20 cellular contexts compared by ENCODE assay signal in the genomic region with DNA sequence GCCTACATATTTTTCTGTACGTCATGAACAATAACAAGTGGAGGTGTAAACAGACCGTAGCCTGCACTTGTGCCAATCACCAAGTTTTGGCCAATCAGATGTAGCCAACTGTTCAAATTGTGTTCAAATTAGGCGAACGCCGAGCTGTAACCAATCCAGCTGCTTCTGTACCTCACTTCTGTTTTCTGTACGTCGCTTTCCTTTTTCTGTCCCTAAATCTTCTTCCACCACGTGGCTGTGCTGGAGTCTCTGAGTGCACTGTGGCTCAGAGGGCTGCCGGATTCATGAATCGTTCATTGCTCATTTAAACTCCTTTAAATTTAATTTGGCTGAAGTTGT. TPM values are rescaled to one million over a fixed set of nuclear protein-coding genes. Genes with fewer than 3 reads are reported as not detected.
DNase-seq lines count a peak whose midpoint lies in the region; ATAC-seq and TF ChIP-seq lines count a peak whose summit lies in the region.
"Had no signal": no experiment of that assay in that cellular context is flagged by ENCODE, and none has a peak within 500 bp of the region (broad histone marks: within the 10 kb centered on the region; RNA-seq: fewer than 3 reads in every experiment).

No MANE protein-coding gene starts in this region.

- peak overlapping the region; percentile 67 for H3K4me3 ChIP-seq in CD4-positive, CD25-positive, alpha-beta regulatory T cell (ENCODE audit: low read depth, low read length)
- H3K4me3 ChIP-seq in iPS-15b (ENCODE audit: low read depth, low read length): peak overlapping the region; percentile 46
- H3K4me3 ChIP-seq: heart left ventricle, pancreas, PC-9, SJSA1 had no signal

- no peaks in the 10 kb centered on the region for H3K27me3 Mint-ChIP-seq in CD14-positive monocyte (ENCODE audit: low read depth in 3 of 3)
- H3K27me3 Mint-ChIP-seq in CD4-positive, CD25-positive, alpha-beta regulatory T cell: no peaks in the 10 kb centered on the region
- H3K27me3 Mint-ChIP-seq in T-helper 2 cell treated with Interferon-gamma antibody and Interleukin-4, amounts not matched to agents 5 μg/mL and 100 μg/mL, for 36 hours (ENCODE audit: low read depth): no peaks in the 10 kb centered on the region

- no peak overlapping the region for H3K4me3 Mint-ChIP-seq in CD14-positive monocyte
- H3K4me3 Mint-ChIP-seq in CD4-positive, CD25-positive, alpha-beta regulatory T cell: peak overlapping the region; percentile 82 to 96 (median 92)
- H3K4me3 Mint-ChIP-seq in T-helper 2 cell treated with Interferon-gamma antibody and Interleukin-4, amounts not matched to agents 5 μg/mL and 100 μg/mL, for 36 hours: no peak overlapping the region

- no peaks in the 10 kb centered on the region for H3K27me3 ChIP-seq in CD4-positive, CD25-positive, alpha-beta regulatory T cell (ENCODE audit: control insufficient read depth, insufficient read depth, low read length)
- no peaks in the 10 kb centered on the region for H3K27me3 ChIP-seq in iPS-15b (ENCODE audit: control insufficient read depth, insufficient read depth, low read length)
- H3K27me3 ChIP-seq: BE2C, pancreas, SJSA1 had no signal

- H3K4me1 Mint-ChIP-seq in CD14-positive monocyte: peaks cover 20% of the 10 kb centered on the region
- peaks cover 21 to 87% (median 73%) of the 10 kb centered on the region in 4 donors for H3K4me1 Mint-ChIP-seq in CD4-positive, CD25-positive, alpha-beta regulatory T cell
- peaks cover 32% of the 10 kb centered on the region for H3K4me1 Mint-ChIP-seq in T-helper 2 cell treated with Interferon-gamma antibody and Interleukin-4, amounts not matched to agents 5 μg/mL and 100 μg/mL, for 36 hours (ENCODE audit: low read depth)

- H3K4me1 ChIP-seq in CD4-positive, CD25-positive, alpha-beta regulatory T cell (ENCODE audit: control insufficient read depth, insufficient read depth, low read length, poor library complexity, severe bottlenecking): peaks cover 60% of the 10 kb centered on the region
- peaks cover 9% of the 10 kb centered on the region for H3K4me1 ChIP-seq in iPS-15b (ENCODE audit: control insufficient read depth, insufficient read depth, low read length)
- H3K4me1 ChIP-seq: BE2C, pancreas, SJSA1 had no signal

- intact Hi-C loops in CD14-positive monocyte (cut with micrococcal nuclease): no loop called here

- H3K36me3 Mint-ChIP-seq in CD14-positive monocyte: peaks cover 67 to 88% of the 10 kb centered on the region in 2 donors
- peaks cover 66% of the 10 kb centered on the region for H3K36me3 Mint-ChIP-seq in CD4-positive, CD25-positive, alpha-beta regulatory T cell
- H3K36me3 Mint-ChIP-seq in T-helper 2 cell treated with Interferon-gamma antibody and Interleukin-4, amounts not matched to agents 5 μg/mL and 100 μg/mL, for 36 hours (ENCODE audit: low read depth): peaks cover 65% of the 10 kb centered on the region

- no peak for TF ChIP-seq CTCF in CD14-positive monocyte (IDR thresholded peaks at IDR 0.05)

- peaks cover 37% of the 10 kb centered on the region for H3K36me3 ChIP-seq in CD4-positive, CD25-positive, alpha-beta regulatory T cell (ENCODE audit: control insufficient read depth, insufficient read depth, low read length)
- peaks cover 5% of the 10 kb centered on the region for H3K36me3 ChIP-seq in iPS-15b (ENCODE audit: control insufficient read depth, insufficient read depth, low read length)
- H3K36me3 ChIP-seq: pancreas, SJSA1 had no signal

- peak overlapping the region; percentile 83 for H3K27ac ChIP-seq in CD4-positive, CD25-positive, alpha-beta regulatory T cell (ENCODE audit: insufficient read depth, low read length, poor library complexity, severe bottlenecking)
- H3K27ac ChIP-seq: heart left ventricle, pancreas, PC-9, SJSA1 had no signal

- DNase-seq in CD14-positive monocyte (ENCODE audit: low spot score) (no peak), cerebellar cortex (ENCODE audit: low spot score) (no peak), iPS-NIHi7 (ENCODE audit: extremely low spot score) (no peak)
- DNase-seq in CD4-positive, CD25-positive, alpha-beta regulatory T cell: peak; percentile 69 to 89 (median 87)
- no peak for DNase-seq in T-helper 2 cell treated with Interferon-gamma antibody and Interleukin-4, amounts not matched to agents 5 μg/mL and 100 μg/mL, for 36 hours (ENCODE audit: low spot score)
- DNase-seq: activated T-cell treated with anti-CD3 and anti-CD28 coated beads for 4 hours, BE2C, cerebellar nuclear complex, heart left ventricle, kidney, NCI-H1105 treated with DMSO at 0.1 percent for 48 hours, NCI-H2107, pancreas, PC-9, T-helper 9 cell had no signal

- H3K27ac Mint-ChIP-seq in CD14-positive monocyte: peak overlapping the region in 6 of 7 donors; percentile 1 to 81 (median 59)
- peak overlapping the region; percentile 93 to 98 (median 97) for H3K27ac Mint-ChIP-seq in CD4-positive, CD25-positive, alpha-beta regulatory T cell
- H3K27ac Mint-ChIP-seq in T-helper 2 cell treated with Interferon-gamma antibody and Interleukin-4, amounts not matched to agents 5 μg/mL and 100 μg/mL, for 36 hours: peak overlapping the region; percentile 81
- H3K27ac Mint-ChIP-seq: endodermal cell had no signal

- H3K9me3 ChIP-seq in CD4-positive, CD25-positive, alpha-beta regulatory T cell (ENCODE audit: control insufficient read depth in 2 of 2, low read length in 2 of 2): no peaks in the 10 kb centered on the region
- H3K9me3 ChIP-seq in iPS-15b (ENCODE audit: control insufficient read depth, insufficient read depth, low read length): no peaks in the 10 kb centered on the region
- H3K9me3 ChIP-seq: BE2C, heart left ventricle, pancreas, SJSA1 had no signal

- ATAC-seq in CD4-positive, CD25-positive, alpha-beta regulatory T cell (ENCODE audit: low read depth in 2 of 2): peak; percentile 71 to 73
- ATAC-seq in GM18511 (IDR thresholded peaks at IDR 0.05; ENCODE audit: unreplicated experiment): no peak
- ATAC-seq: heart left ventricle, pancreas, sciatic nerve had no signal

- H3K9ac ChIP-seq in iPS-15b (ENCODE audit: low read depth, low read length): no peak overlapping the region

- H3K9me3 Mint-ChIP-seq in CD14-positive monocyte: peaks cover 0 to 2% (median 0%) of the 10 kb centered on the region in 7 donors
- H3K9me3 Mint-ChIP-seq in CD4-positive, CD25-positive, alpha-beta regulatory T cell: peaks cover 0 to 2% (median 0%) of the 10 kb centered on the region in 7 donors
- no peaks in the 10 kb centered on the region for H3K9me3 Mint-ChIP-seq in T-helper 2 cell treated with Interferon-gamma antibody and Interleukin-4, amounts not matched to agents 5 μg/mL and 100 μg/mL, for 36 hours
- H3K9me3 Mint-ChIP-seq: endodermal cell had no signal

RNA-seq across cellular contexts. Expression of gene TRIM14, which starts 26.4 kb away (rescaled TPM):
- polyA plus RNA-seq in CD14-positive monocyte: 10 to 100 TPM; 23.0 to 28.5 TPM
- total RNA-seq in CD4-positive, CD25-positive, alpha-beta regulatory T cell: 120 TPM
- polyA plus RNA-seq in CD4-positive, CD25-positive, alpha-beta regulatory T cell: 10 to 100 TPM; 65.2 to 94.0 (median 73.7) TPM

RNA-seq across cellular contexts. Expression of gene NANS, which starts 36.1 kb away (rescaled TPM):
- 100 to 1,000 TPM in 1 of 2 donors, 10 to 100 TPM in 1; 95.9 to 109 TPM for polyA plus RNA-seq in CD14-positive monocyte
- 51.4 TPM for total RNA-seq in CD4-positive, CD25-positive, alpha-beta regulatory T cell
- polyA plus RNA-seq in CD4-positive, CD25-positive, alpha-beta regulatory T cell: 10 to 100 TPM; 34.4 to 44.7 (median 36.4) TPM

Comparison
In these comparisons a context has a peak if more than half of its experiments do, and no peak if none do; other contexts are left out.
1. DNase-seq: peak in CD4-positive, CD25-positive, alpha-beta regulatory T cell (3 of 3); none in CD14-positive monocyte (single experiment), T-helper 2 cell treated with Interferon-gamma antibody and Interleukin-4, amounts not matched to agents 5 μg/mL and 100 μg/mL, for 36 hours (single experiment), cerebellar cortex (single experiment) and iPS-NIHi7 (single experiment).
2. H3K4me3 Mint-ChIP-seq: peak in CD4-positive, CD25-positive, alpha-beta regulatory T cell (4 of 4); none in CD14-positive monocyte (0 of 2) and T-helper 2 cell treated with Interferon-gamma antibody and Interleukin-4, amounts not matched to agents 5 μg/mL and 100 μg/mL, for 36 hours (single experiment).
3. Peak in every context shown above with its lines, with median percentiles within 50 percentile points of each other: H3K27ac Mint-ChIP-seq.